ENCODE assay signal across 17 cellular contexts in the genomic region with DNA sequence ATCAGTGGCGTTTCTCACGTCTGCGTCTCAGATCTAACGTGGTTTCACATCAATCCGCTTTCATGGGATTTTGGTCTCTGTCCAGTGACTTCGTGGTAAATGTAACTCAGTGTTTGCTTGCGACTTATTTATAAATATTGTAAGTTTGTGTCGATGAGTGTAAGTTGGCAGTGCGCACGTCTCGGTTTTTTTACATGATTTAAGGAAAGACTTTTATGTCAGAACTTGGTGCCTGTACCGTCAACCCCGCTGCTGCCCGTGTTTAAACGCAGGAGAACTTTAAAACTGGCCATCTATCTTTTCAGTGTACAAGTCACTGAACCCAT. TPM values are rescaled to one million over a fixed set of nuclear protein-coding genes. Genes with fewer than 3 reads are reported as not detected.
DNase-seq lines count a peak whose midpoint lies in the region; ATAC-seq and TF ChIP-seq lines count a peak whose summit lies in the region.
"Had no signal": no experiment of that assay in that cellular context is flagged by ENCODE, and none has a peak within 500 bp of the region (broad histone marks: within the 10 kb centered on the region; RNA-seq: fewer than 3 reads in every experiment).

No MANE protein-coding gene starts in this region.

- POLR2A ChIA-PET in HEK293T (lab: Yijun Ruan, JAX): interaction anchor here (1.0 kb wide), 1 partner anchor 25 kb away, joined by 3 read pairs; no protein-coding TSS in a partner anchor

- H3K36me3 ChIP-seq in NT2/D1 (ENCODE audit: insufficient read depth, insufficient read length, low read length): peaks cover 48% of the 10 kb centered on the region

- peaks cover 26% of the 10 kb centered on the region for H3K4me1 Mint-ChIP-seq in activated CD4-positive, alpha-beta T cell treated with anti-CD3 and anti-CD28 coated beads, Interleukin-2, amount 10 ng/mL, durations not matched to agents 24 days and 14 days
- H3K4me1 Mint-ChIP-seq in brain: peaks cover 36% of the 10 kb centered on the region
- H3K4me1 Mint-ChIP-seq in osteocyte (ENCODE audit: unreplicated experiment): peaks cover 42% of the 10 kb centered on the region

- CTCF ChIA-PET in HEK293T (lab: Yijun Ruan, JAX): no interaction called here

- peaks cover 38% of the 10 kb centered on the region for H3K36me3 Mint-ChIP-seq in activated CD4-positive, alpha-beta T cell treated with anti-CD3 and anti-CD28 coated beads, Interleukin-2, amount 10 ng/mL, durations not matched to agents 24 days and 14 days (ENCODE audit: low read depth)
- H3K36me3 Mint-ChIP-seq in brain: peaks cover 18% of the 10 kb centered on the region
- peaks cover 8% of the 10 kb centered on the region for H3K36me3 Mint-ChIP-seq in osteocyte (ENCODE audit: unreplicated experiment)

- peak overlapping the region; percentile 74 for H3K4me3 Mint-ChIP-seq in activated CD4-positive, alpha-beta T cell treated with anti-CD3 and anti-CD28 coated beads, Interleukin-2, amount 10 ng/mL, durations not matched to agents 24 days and 14 days
- H3K4me3 Mint-ChIP-seq in brain (peak overlapping the region; percentile 78 to 90 (median 83)), osteocyte (ENCODE audit: unreplicated experiment) (peak overlapping the region; percentile 69)

- peaks cover 7% of the 10 kb centered on the region for H3K4me1 ChIP-seq in NT2/D1 (ENCODE audit: insufficient read depth, insufficient read length)

- H3K9ac ChIP-seq in NT2/D1 (ENCODE audit: insufficient read length, low read depth): peak overlapping the region; percentile 32

- intact Hi-C loops in activated CD4-positive, alpha-beta T cell treated with anti-CD3 and anti-CD28 coated beads, Interleukin-2, amount 10 ng/mL, durations not matched to agents 24 days and 14 days (cut with micrococcal nuclease): no loop called here

- peaks cover 8% of the 10 kb centered on the region; the same call in 1 of the 2 replicates for H3K9me3 ChIP-seq in NT2/D1 (ENCODE audit: insufficient read depth, low read length)
- H3K9me3 ChIP-seq: spleen had no signal

- no peak for ATAC-seq in GM19452 (IDR thresholded peaks at IDR 0.05; ENCODE audit: unreplicated experiment)
- ATAC-seq: activated CD4-positive, CD25-positive, alpha-beta regulatory T cell treated with anti-CD3 and anti-CD28 coated beads, Interleukin-2, amount 50 U/mL, for 24 hours had no signal

- H3K27me3 ChIP-seq in NT2/D1 (ENCODE audit: insufficient read depth, insufficient read length): no peaks in the 10 kb centered on the region

- DNase-seq in activated CD4-positive, alpha-beta T cell treated with anti-CD3 and anti-CD28 coated beads, Interleukin-2, amount 10 ng/mL, durations not matched to agents 24 days and 14 days: no peak
- no peak for DNase-seq in activated CD4-positive, alpha-beta T cell treated with anti-CD3 and anti-CD28 coated beads for 4 hours
- no peak for DNase-seq in NT2/D1 (ENCODE audit: low read depth, low spot score)
- no peak for DNase-seq in osteocyte (ENCODE audit: extremely low spot score, unreplicated experiment)
- no peak for DNase-seq in HEK293T (ENCODE audit: extremely low spot score)
- no peak for DNase-seq in stimulated activated CD4-positive, alpha-beta T cell treated with anti-CD3 and anti-CD28 coated beads, Interleukin-2, amount 100 ng/mL, for 24 hours
- DNase-seq: ACHN, dorsolateral prefrontal cortex, foreskin melanocyte, NCI-H446 treated with DMSO at 0.1 percent for 48 hours had no signal

- H3K9me3 Mint-ChIP-seq in activated CD4-positive, alpha-beta T cell treated with anti-CD3 and anti-CD28 coated beads, Interleukin-2, amount 10 ng/mL, durations not matched to agents 24 days and 14 days: peaks cover 3% of the 10 kb centered on the region
- peaks cover 0 to 5% (median 0%) of the 10 kb centered on the region in 5 experiments for H3K9me3 Mint-ChIP-seq in brain
- H3K9me3 Mint-ChIP-seq in osteocyte (ENCODE audit: unreplicated experiment): no peaks in the 10 kb centered on the region

- H3K27me3 Mint-ChIP-seq in activated CD4-positive, alpha-beta T cell treated with anti-CD3 and anti-CD28 coated beads, Interleukin-2, amount 10 ng/mL, durations not matched to agents 24 days and 14 days: no peaks in the 10 kb centered on the region
- H3K27me3 Mint-ChIP-seq in brain: no peaks in the 10 kb centered on the region
- H3K27me3 Mint-ChIP-seq in osteocyte (ENCODE audit: unreplicated experiment): no peaks in the 10 kb centered on the region

- TF ChIP-seq CTCF in brain (conservative IDR thresholded peaks at IDR 0.05) (no peak), osteocyte (IDR thresholded peaks at IDR 0.05) (no peak)

- no peak overlapping the region for H3K4me3 ChIP-seq in NT2/D1 (ENCODE audit: insufficient read length, low read depth)

- peak overlapping the region; percentile 81 for H3K27ac Mint-ChIP-seq in activated CD4-positive, alpha-beta T cell treated with anti-CD3 and anti-CD28 coated beads, Interleukin-2, amount 10 ng/mL, durations not matched to agents 24 days and 14 days
- H3K27ac Mint-ChIP-seq in brain: peak overlapping the region; percentile 51 to 95 (median 87)
- H3K27ac Mint-ChIP-seq in osteocyte (ENCODE audit: unreplicated experiment): peak overlapping the region; percentile 42

TF ChIP-seq in HEK293T, 16 proteins besides CTCF, POLR2A, EP300 and RAD21:
- TF ChIP-seq ZNF384 (IDR thresholded peaks at IDR 0.05) (no peak), BHLHE40 (IDR thresholded peaks at IDR 0.05; ENCODE audit: borderline replicate concordance) (no peak), NFRKB (IDR thresholded peaks at IDR 0.05) (no peak), L3MBTL2 (conservative IDR thresholded peaks at IDR 0.05) (no peak), SUZ12 (IDR thresholded peaks at IDR 0.05) (no peak), TARDBP (IDR thresholded peaks at IDR 0.05) (no peak), FOXA1 (IDR thresholded peaks at IDR 0.05) (no peak), SP1 (IDR thresholded peaks at IDR 0.05) (no peak), FOXK2 (IDR thresholded peaks at IDR 0.05) (no peak), ARNT (IDR thresholded peaks at IDR 0.05) (no peak), ELF4 (IDR thresholded peaks at IDR 0.05) (no peak), HDGF (IDR thresholded peaks at IDR 0.05; ENCODE audit: borderline replicate concordance) (no peak), LEF1 (IDR thresholded peaks at IDR 0.05; ENCODE audit: borderline replicate concordance) (no peak), FOXM1 (IDR thresholded peaks at IDR 0.05; ENCODE audit: borderline replicate concordance) (no peak), CTBP1 (IDR thresholded peaks at IDR 0.05; ENCODE audit: borderline replicate concordance) (no peak)
- TF ChIP-seq, protein P1, sequence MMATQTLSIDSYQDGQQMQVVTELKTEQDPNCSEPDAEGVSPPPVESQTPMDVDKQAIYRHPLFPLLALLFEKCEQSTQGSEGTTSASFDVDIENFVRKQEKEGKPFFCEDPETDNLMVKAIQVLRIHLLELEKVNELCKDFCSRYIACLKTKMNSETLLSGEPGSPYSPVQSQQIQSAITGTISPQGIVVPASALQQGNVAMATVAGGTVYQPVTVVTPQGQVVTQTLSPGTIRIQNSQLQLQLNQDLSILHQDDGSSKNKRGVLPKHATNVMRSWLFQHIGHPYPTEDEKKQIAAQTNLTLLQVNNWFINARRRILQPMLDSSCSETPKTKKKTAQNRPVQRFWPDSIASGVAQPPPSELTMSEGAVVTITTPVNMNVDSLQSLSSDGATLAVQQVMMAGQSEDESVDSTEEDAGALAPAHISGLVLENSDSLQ (IDR thresholded peaks at IDR 0.05): no peak

RNA-seq across cellular contexts. Expression of a gene that starts 1.5 kb away (rescaled TPM):
- total RNA-seq in activated CD4-positive, alpha-beta T cell treated with anti-CD3 and anti-CD28 coated beads, Interleukin-2, amount 10 ng/mL, durations not matched to agents 24 days and 14 days: 42.5 and 43.2 TPM in 2 replicates
- polyA plus RNA-seq in brain (ENCODE audit: insufficient read depth, low read depth, low replicate concordance): 13.5 TPM
- total RNA-seq in osteocyte: 38.6 and 39.8 TPM in 2 replicates

RNA-seq across cellular contexts. Expression of a gene that starts 1.7 kb away (rescaled TPM):
- total RNA-seq in activated CD4-positive, alpha-beta T cell treated with anti-CD3 and anti-CD28 coated beads, Interleukin-2, amount 10 ng/mL, durations not matched to agents 24 days and 14 days: 175 and 194 TPM in 2 replicates
- 119 TPM for polyA plus RNA-seq in brain (ENCODE audit: insufficient read depth, low read depth, low replicate concordance)
- total RNA-seq in osteocyte: 196 and 200 TPM in 2 replicates

RNA-seq across cellular contexts. Expression of a gene that starts 13.0 kb away (rescaled TPM):
- 1.3 and 2.8 TPM in 2 replicates for total RNA-seq in activated CD4-positive, alpha-beta T cell treated with anti-CD3 and anti-CD28 coated beads, Interleukin-2, amount 10 ng/mL, durations not matched to agents 24 days and 14 days
- 1.4 TPM for polyA plus RNA-seq in brain (ENCODE audit: insufficient read depth, low read depth, low replicate concordance)
- 3.6 and 3.8 TPM in 2 replicates for total RNA-seq in osteocyte
- total RNA-seq: H4 had no signal

RNA-seq across cellular contexts. Expression of a gene that starts 19.6 kb away (rescaled TPM):
- 692 and 702 TPM in 2 replicates for total RNA-seq in activated CD4-positive, alpha-beta T cell treated with anti-CD3 and anti-CD28 coated beads, Interleukin-2, amount 10 ng/mL, durations not matched to agents 24 days and 14 days
- polyA plus RNA-seq in brain (ENCODE audit: insufficient read depth, low read depth, low replicate concordance): 1.2 TPM
- 0.19 TPM in 1 of 2 replicates, not detected in the other for total RNA-seq in osteocyte
- total RNA-seq: H4 had no signal
- polyA plus RNA-seq: neural cell had no signal

RNA-seq across cellular contexts. Expression of a gene that starts 27.1 kb away (rescaled TPM):
- 250 and 254 TPM in 2 replicates for total RNA-seq in activated CD4-positive, alpha-beta T cell treated with anti-CD3 and anti-CD28 coated beads, Interleukin-2, amount 10 ng/mL, durations not matched to agents 24 days and 14 days
- 2.0 TPM for polyA plus RNA-seq in brain (ENCODE audit: insufficient read depth, low read depth, low replicate concordance)
- not detected in 2 replicates for total RNA-seq in osteocyte
- total RNA-seq: H4, HT1080 had no signal
- polyA plus RNA-seq: neural cell had no signal
